9 cellular contexts compared by ENCODE assay signal in genomic region chr5:151098185-151098813, GRCh38. TPM values are rescaled to one million over a fixed set of nuclear protein-coding genes. Genes with fewer than 3 reads are reported as not detected.
DNase-seq lines count a peak whose midpoint lies in the region; ATAC-seq, FAIRE-seq and TF ChIP-seq lines count a peak whose summit lies in the region.
"Had no signal": no experiment of that assay in that cellular context is flagged by ENCODE, and none has a peak within 500 bp of the region (broad histone marks: within the 10 kb centered on the region; RNA-seq: fewer than 3 reads in every experiment).

No MANE protein-coding gene starts in this region.

- no peak for DNase-seq in GM18507 (ENCODE audit: extremely low spot score, insufficient read length, low read depth)
- peak; percentile 87 for DNase-seq in MV-4-11 (lab: John Stamatoyannopoulos, UW)
- DNase-seq in natural killer cell = peak; percentile 47
- DNase-seq in body of pancreas = no peak
- no peak for DNase-seq in NCI-H510A (lab: John Stamatoyannopoulos, UW)
- DNase-seq in activated effector memory CD4-positive, alpha-beta T cell treated with anti-CD3 and anti-CD28 coated beads, Interleukin-2, amount 50 U/mL, for 16 hours = no peak
- no peak for DNase-seq in MM.1S

- H3K27ac ChIP-seq in body of pancreas (no peak overlapping the region), MM.1S (ENCODE audit: low read length) (no peak overlapping the region)

- no peak overlapping the region for H3K4me3 ChIP-seq in body of pancreas
- no peak overlapping the region for H3K4me3 ChIP-seq in MM.1S (ENCODE audit: low read length)

- peak; percentile 92 for FAIRE-seq in GM18507 (lab: Jason Lieb, UNC)
- FAIRE-seq: H1 had no signal

- H3K36me3 ChIP-seq in body of pancreas (replicated peaks in 1 of 2; ENCODE audit: insufficient read depth in 1 of 2, low read depth in 2 of 2) (no peaks in the 10 kb centered on the region), MM.1S (replicated peaks; ENCODE audit: insufficient read depth, low read length) (peaks cover 5% of the 10 kb centered on the region; the same call in 1 of the 2 replicates)

- H2AFZ ChIP-seq in MM.1S (ENCODE audit: low read length) = no peak overlapping the region

- H4K20me1 ChIP-seq in MM.1S (ENCODE audit: insufficient read depth, low read length) = no peaks in the 10 kb centered on the region

- H3K4me2 ChIP-seq in MM.1S (ENCODE audit: low read depth, low read length) = no peak overlapping the region

- TF ChIP-seq POLR2A in body of pancreas (IDR thresholded peaks at IDR 0.05) = no peak

- no peak overlapping the region for H3K9ac ChIP-seq in MM.1S (ENCODE audit: low read length)

- H3K9me3 ChIP-seq in body of pancreas (no peaks in the 10 kb centered on the region), MM.1S (replicated peaks; ENCODE audit: insufficient read depth, low read length) (no peaks in the 10 kb centered on the region)

- TF ChIP-seq CTCF in natural killer cell (IDR thresholded peaks at IDR 0.05) (no peak), body of pancreas (IDR thresholded peaks at IDR 0.05) (no peak), MM.1S (IDR thresholded peaks at IDR 0.05; ENCODE audit: low read length) (no peak)

- intact Hi-C loops in natural killer cell (cut with micrococcal nuclease) = loop anchor here (1.0 to 10.0 kb wide), 5 partner anchors 17 to 313 kb away; partner anchors contain the start of gene TNIP1
- intact Hi-C loops in body of pancreas (cut with DNase I) = no loop called here

- no peaks in the 10 kb centered on the region for H3K79me2 ChIP-seq in MM.1S (ENCODE audit: low read length)

- peak overlapping the region; percentile 87 to 97 for H3K27ac Mint-ChIP-seq in natural killer cell

- H3K9me3 Mint-ChIP-seq in natural killer cell = no peaks in the 10 kb centered on the region

- no peaks in the 10 kb centered on the region for H3K27me3 Mint-ChIP-seq in natural killer cell (ENCODE audit: low read depth in 2 of 2)

- H3K9me2 ChIP-seq in MM.1S (replicated peaks; ENCODE audit: insufficient read depth, low read length) = no peaks in the 10 kb centered on the region

- ATAC-seq in GM21529 (IDR thresholded peaks at IDR 0.05; ENCODE audit: unreplicated experiment) = peak; percentile 54
- peak; percentile 72 to 83 (median 77) for ATAC-seq in natural killer cell
- no peak for ATAC-seq in body of pancreas

- WGBS in body of pancreas, 2 donors = 65 to 86% methylated on average over 7 to 9 of the region's 9 CpGs

- no peaks in the 10 kb centered on the region for H3K27me3 ChIP-seq in body of pancreas
- H3K27me3 ChIP-seq in MM.1S (replicated peaks; ENCODE audit: insufficient read depth, low read length) = no peaks in the 10 kb centered on the region

- peak overlapping the region; percentile 90 for H3K4me3 Mint-ChIP-seq in natural killer cell

- H3F3A ChIP-seq in MM.1S (ENCODE audit: insufficient read depth, low read length) = peaks cover 39% of the 10 kb centered on the region

- H3K36me3 Mint-ChIP-seq in natural killer cell = peaks cover 11% of the 10 kb centered on the region

- peaks cover 86% of the 10 kb centered on the region for H3K4me1 ChIP-seq in body of pancreas
- H3K4me1 ChIP-seq in MM.1S (ENCODE audit: low read length) = peaks cover 34% of the 10 kb centered on the region

- peaks cover 80 to 82% of the 10 kb centered on the region in 2 donors for H3K4me1 Mint-ChIP-seq in natural killer cell

RNA-seq across cellular contexts. Expression of gene TNIP1, which starts 17.5 kb away (rescaled TPM):
- 100 to 1,000 TPM; 140 to 180 (median 153) TPM for total RNA-seq in natural killer cell
- total RNA-seq in body of pancreas = 100 to 1,000 TPM in 1 of 2 donors, 10 to 100 TPM in 1; 89.3 to 111 TPM

RNA-seq across cellular contexts. Expression of gene ANXA6, which starts 59.3 kb away (rescaled TPM):
- total RNA-seq in natural killer cell = 100 to 1,000 TPM; 504 to 629 (median 535) TPM
- 10 to 100 TPM; 60.3 to 60.4 TPM for total RNA-seq in body of pancreas

Comparison
In these comparisons a context has a peak if more than half of its experiments do, and no peak if none do; other contexts are left out.
1. DNase-seq: peak in MV-4-11 (single experiment) and natural killer cell (single experiment); none in GM18507 (single experiment), body of pancreas (0 of 4), NCI-H510A (single experiment), activated effector memory CD4-positive, alpha-beta T cell treated with anti-CD3 and anti-CD28 coated beads, Interleukin-2, amount 50 U/mL, for 16 hours (single experiment) and MM.1S (single experiment).
2. RNA of gene ANXA6, which starts 59.3 kb away (total RNA-seq): 504 to 629 TPM in natural killer cell; 60.3 to 60.4 TPM in body of pancreas; every median in the first group is over 4 times any median in the second.